23 cellular contexts compared by ENCODE assay signal in genomic region chr6:20778917-20779316, GRCh38.
"Had no signal": no experiment of that assay in that cellular context is flagged by ENCODE, and none has a peak within 500 bp of the region (broad histone marks: within the 10 kb centered on the region; RNA-seq: fewer than 3 reads in every experiment).

No MANE protein-coding gene starts in this region.

- H3K27me3 ChIP-seq: esophagus squamous epithelium, sigmoid colon, spleen, tibial nerve, upper lobe of left lung had no signal

- H3K27ac ChIP-seq: esophagus squamous epithelium, lower lobe of right lung, prostate gland, sigmoid colon, skin epidermis, spleen, thoracic aorta, tibial nerve, upper lobe of left lung had no signal

- H3K4me3 ChIP-seq: esophagus squamous epithelium, lower lobe of right lung, prostate gland, sigmoid colon, skin epidermis, spleen, thoracic aorta, tibial nerve, upper lobe of left lung had no signal

- H3K36me3 ChIP-seq: prostate gland had no signal

- ATAC-seq: effector memory CD8-positive, alpha-beta T cell; left ventricle myocardium superior; lower lobe of right lung; naive thymus-derived CD8-positive, alpha-beta T cell; right cardiac atrium had no signal

- H3K27ac Mint-ChIP-seq: effector memory CD8-positive, alpha-beta T cell had no signal

- DNase-seq: cortex of kidney; effector memory CD8-positive, alpha-beta T cell; erythroblast; esophagus squamous epithelium; foreskin melanocyte; left ventricle myocardium superior; lower lobe of right lung; naive thymus-derived CD8-positive, alpha-beta T cell; nephron progenitor cell; nucleus accumbens; right cardiac atrium; sigmoid colon; spleen; stimulated activated CD4-positive, alpha-beta T cell treated with anti-CD3 and anti-CD28 coated beads, Interleukin-2, amount 100 ng/mL, for 48 hours; stimulated activated CD8-positive, alpha-beta memory T cell treated with anti-CD3 and anti-CD28 coated beads, Interleukin-4, amount 100 ng/mL, for 48 hours; stimulated activated naive CD4-positive, alpha-beta T cell treated with Interleukin-2 at 50 U/mL for 16 hours; upper lobe of left lung had no signal

- H3K4me1 ChIP-seq: esophagus squamous epithelium, lower lobe of right lung, prostate gland, sigmoid colon, spleen, tibial nerve, upper lobe of left lung had no signal

- FAIRE-seq: endometrium, urothelium cell line had no signal

- H3K9me3 Mint-ChIP-seq: effector memory CD8-positive, alpha-beta T cell; naive thymus-derived CD8-positive, alpha-beta T cell; nephron progenitor cell had no signal

- H3K9me3 ChIP-seq: esophagus squamous epithelium, lower lobe of right lung, prostate gland, sigmoid colon, spleen, thoracic aorta, tibial nerve, upper lobe of left lung had no signal

- H3K4me3 Mint-ChIP-seq: effector memory CD8-positive, alpha-beta T cell; naive thymus-derived CD8-positive, alpha-beta T cell; nephron progenitor cell had no signal

- H3K27me3 Mint-ChIP-seq: effector memory CD8-positive, alpha-beta T cell; naive thymus-derived CD8-positive, alpha-beta T cell had no signal
